Comparison of ENCODE assay signal across 22 cellular contexts in the genomic region with DNA sequence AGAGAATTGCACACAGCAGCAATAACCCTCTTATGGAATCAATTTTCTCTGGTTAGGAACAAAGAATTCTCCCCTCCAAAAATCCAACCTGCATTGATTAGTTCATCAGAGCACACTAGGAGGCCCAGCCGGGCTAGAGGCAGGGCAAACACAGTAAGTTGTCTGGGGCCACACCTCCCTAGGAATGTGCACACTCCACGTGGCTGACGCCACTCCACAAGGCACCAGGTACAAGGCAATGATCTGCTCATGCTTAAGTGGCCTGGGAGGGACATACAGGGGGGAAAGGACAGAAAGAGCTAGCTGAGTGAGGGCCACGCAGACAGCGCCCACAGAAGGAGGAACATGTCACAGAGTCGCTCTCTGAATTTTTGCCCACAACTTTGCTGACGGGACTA.
DNase-seq lines count a peak whose midpoint lies in the region; ATAC-seq and TF ChIP-seq lines count a peak whose summit lies in the region.
"Had no signal": no experiment of that assay in that cellular context is flagged by ENCODE, and none has a peak within 500 bp of the region (broad histone marks: within the 10 kb centered on the region; RNA-seq: fewer than 3 reads in every experiment).

No MANE protein-coding gene starts in this region.

- H3K27ac ChIP-seq in ACC112 (ENCODE audit: low read depth, low read length) (peak overlapping the region; percentile 14; the same call in 1 of the 2 replicates), right atrium auricular region (no peak overlapping the region)
- H3K27ac ChIP-seq: ascending aorta, colonic mucosa, gastrocnemius medialis, vagina had no signal

- TF ChIP-seq CTCF in right atrium auricular region (IDR thresholded peaks at IDR 0.05): no peak

- H3K36me3 ChIP-seq in ACC112 (ENCODE audit: insufficient read depth, low read length): no peaks in the 10 kb centered on the region
- no peaks in the 10 kb centered on the region for H3K36me3 ChIP-seq in right atrium auricular region
- H3K36me3 ChIP-seq: ascending aorta, colonic mucosa, gastrocnemius medialis, vagina had no signal

- H3K4me1 ChIP-seq in ACC112 (ENCODE audit: control insufficient read depth, insufficient read depth, low read length, unreplicated experiment) (peaks cover 9% of the 10 kb centered on the region), right atrium auricular region (peaks cover 0 to 3% of the 10 kb centered on the region in 2 donors)
- H3K4me1 ChIP-seq: ascending aorta, colonic mucosa, gastrocnemius medialis, vagina had no signal

- H3K4me3 ChIP-seq in ACC112 (ENCODE audit: low read depth, low read length) (no peak overlapping the region), right atrium auricular region (no peak overlapping the region)
- H3K4me3 ChIP-seq: ascending aorta, colonic mucosa, gastrocnemius medialis, vagina had no signal

- H3K27me3 ChIP-seq in ACC112 (ENCODE audit: insufficient read depth, low read length): no peaks in the 10 kb centered on the region
- H3K27me3 ChIP-seq in right atrium auricular region: no peaks in the 10 kb centered on the region
- H3K27me3 ChIP-seq: ascending aorta, colonic mucosa, gastrocnemius medialis, vagina had no signal

- H3K79me2 ChIP-seq in ACC112 (ENCODE audit: control insufficient read depth, insufficient read depth, low read length, unreplicated experiment): no peaks in the 10 kb centered on the region

- ATAC-seq in HG03342 (IDR thresholded peaks at IDR 0.05; ENCODE audit: unreplicated experiment): no peak
- ATAC-seq: activated CD8-positive, alpha-beta T cell treated with anti-CD3 and anti-CD28 coated beads for 36 hours; activated T-cell treated with anti-CD3 and anti-CD28 coated beads, Interleukin-2, amount 50 U/mL, for 4 hours; gastrocnemius medialis had no signal

- DNase-seq in HPDE6-E6E7 (ENCODE audit: extremely low spot score) (peak; percentile 32), astrocyte of the hippocampus (ENCODE audit: low read depth, low spot score) (peak; percentile 49), islet precursor cell (peak; percentile 45), foreskin melanocyte (no peak), right atrium auricular region (ENCODE audit: low spot score) (no peak)
- DNase-seq in effector CD8-positive, alpha-beta T cell (lab: John Stamatoyannopoulos, UW): no peak
- DNase-seq: activated CD8-positive, alpha-beta T cell treated with anti-CD3 and anti-CD28 coated beads for 36 hours; activated naive CD4-positive, alpha-beta T cell treated with anti-CD3 and anti-CD28 coated beads, Interleukin-2, amount 10 ng/mL, durations not matched to agents 7 days and 5 days; activated T-cell treated with anti-CD3 and anti-CD28 coated beads, Interleukin-2, amount 50 U/mL, for 4 hours; CD4-positive, CD25-positive, alpha-beta regulatory T cell; colonic mucosa; DMS153; gastrocnemius medialis; NCI-H1105; NCI-H526 treated with DMSO at 0.1 percent for 48 hours; SIG-M5; stimulated activated CD8-positive, alpha-beta memory T cell treated with anti-CD3 and anti-CD28 coated beads, Interleukin-4, amount 100 ng/mL, for 48 hours; T-helper 2 cell had no signal

- H2AFZ ChIP-seq in ACC112 (ENCODE audit: low read length, unreplicated experiment): no peak overlapping the region

- no peaks in the 10 kb centered on the region for H3K9me3 ChIP-seq in right atrium auricular region
- H3K9me3 ChIP-seq: ascending aorta, colonic mucosa, gastrocnemius medialis, vagina had no signal

Comparison
In these comparisons a context has a peak if more than half of its experiments do, and no peak if none do; other contexts are left out.
1. DNase-seq: peak in HPDE6-E6E7 (single experiment), astrocyte of the hippocampus (single experiment) and islet precursor cell (single experiment); none in effector CD8-positive, alpha-beta T cell (single experiment), foreskin melanocyte (single experiment) and right atrium auricular region (single experiment).